2 cellular contexts compared by ENCODE assay signal in the genomic region with DNA sequence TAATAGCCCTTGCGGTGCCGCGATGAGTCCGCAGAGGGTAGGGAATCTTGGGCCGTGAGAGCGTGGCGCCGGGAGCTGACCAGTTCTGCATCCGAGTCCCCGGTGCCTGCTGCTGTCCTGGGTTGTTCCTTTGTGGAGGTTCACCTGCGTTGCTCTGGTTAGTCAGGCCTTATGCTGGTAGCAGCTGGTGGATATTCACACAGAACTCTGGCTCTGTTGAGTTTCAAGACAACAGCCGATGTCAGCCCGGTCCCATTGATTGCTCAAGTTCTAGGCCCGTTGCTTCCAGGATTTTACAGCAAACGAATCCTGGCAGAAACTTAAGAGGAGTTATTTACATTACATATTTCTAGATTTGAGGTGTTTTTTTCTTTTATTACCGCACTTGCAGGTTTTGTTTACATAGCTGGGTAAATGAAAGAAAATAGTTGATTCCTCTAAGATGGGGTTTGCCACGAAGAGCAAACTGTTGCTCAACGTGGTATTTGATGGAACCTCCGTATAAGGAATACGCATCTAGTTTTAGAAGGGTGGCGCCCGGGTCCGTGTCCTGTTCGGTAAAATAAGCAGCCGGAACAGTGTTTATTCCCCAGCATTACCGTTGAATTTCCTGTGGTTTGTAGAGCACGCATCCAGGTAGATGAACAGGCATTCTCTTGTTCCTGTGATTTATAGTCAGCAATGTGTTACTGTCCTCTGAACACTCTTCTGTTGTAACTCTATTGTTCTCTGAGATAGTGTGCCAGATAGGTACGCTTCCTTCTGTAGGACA.
TF ChIP-seq lines count a peak whose summit lies in the region.

No MANE protein-coding gene starts in this region.

TF ChIP-seq in GM23338, 12 proteins besides CTCF, POLR2A, EP300 and RAD21:
- TF ChIP-seq EZH2phosphoT487 (IDR thresholded peaks at IDR 0.05; ENCODE audit: unreplicated experiment) (no peak), JUNB (IDR thresholded peaks at IDR 0.05; ENCODE audit: unreplicated experiment) (no peak), EZH2 (IDR thresholded peaks at IDR 0.05; ENCODE audit: low read depth, unreplicated experiment) (no peak), ZNF331 (CRISPR knock-in tag; IDR thresholded peaks at IDR 0.05; ENCODE audit: low read depth) (no peak), NANOG (IDR thresholded peaks at IDR 0.05; ENCODE audit: borderline replicate concordance) (no peak)
- TF ChIP-seq, protein P1, sequence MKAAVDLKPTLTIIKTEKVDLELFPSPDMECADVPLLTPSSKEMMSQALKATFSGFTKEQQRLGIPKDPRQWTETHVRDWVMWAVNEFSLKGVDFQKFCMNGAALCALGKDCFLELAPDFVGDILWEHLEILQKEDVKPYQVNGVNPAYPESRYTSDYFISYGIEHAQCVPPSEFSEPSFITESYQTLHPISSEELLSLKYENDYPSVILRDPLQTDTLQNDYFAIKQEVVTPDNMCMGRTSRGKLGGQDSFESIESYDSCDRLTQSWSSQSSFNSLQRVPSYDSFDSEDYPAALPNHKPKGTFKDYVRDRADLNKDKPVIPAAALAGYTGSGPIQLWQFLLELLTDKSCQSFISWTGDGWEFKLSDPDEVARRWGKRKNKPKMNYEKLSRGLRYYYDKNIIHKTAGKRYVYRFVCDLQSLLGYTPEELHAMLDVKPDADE (IDR thresholded peaks at IDR 0.05) = no peak

TF ChIP-seq in GM12878, 131 proteins besides CTCF, POLR2A, EP300 and RAD21:
- no peak for TF ChIP-seq ELK1 (IDR thresholded peaks at IDR 0.05; ENCODE audit: low read depth, low read length)
- peak; percentile 66 for TF ChIP-seq SUZ12 (IDR thresholded peaks at IDR 0.05; ENCODE audit: unreplicated experiment)
